28 cellular contexts compared by ENCODE assay signal in the genomic region with DNA sequence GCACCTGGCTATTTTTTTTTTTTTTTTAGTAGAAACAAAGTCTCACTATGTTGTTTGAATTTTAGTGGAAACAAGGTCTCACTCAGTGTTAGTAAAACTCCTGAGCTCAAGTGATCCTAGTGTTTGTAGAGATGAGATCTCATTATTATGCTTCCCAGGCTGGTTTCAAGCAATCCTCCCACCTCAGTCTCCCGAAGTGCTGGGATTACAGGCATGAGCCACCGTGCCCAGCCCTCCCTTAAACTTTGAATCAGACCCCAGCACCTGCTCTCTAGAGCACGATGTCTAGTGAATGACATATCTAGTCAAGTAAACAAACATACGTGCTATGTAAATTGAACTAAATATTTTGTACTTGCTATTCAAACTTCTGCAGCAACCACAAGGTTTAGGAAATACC.
"Had no signal": no experiment of that assay in that cellular context is flagged by ENCODE, and none has a peak within 500 bp of the region (broad histone marks: within the 10 kb centered on the region; RNA-seq: fewer than 3 reads in every experiment).

No MANE protein-coding gene starts in this region.

- H3K4me1 ChIP-seq: adrenal gland, body of pancreas, spleen, suprapubic skin, tibial artery had no signal

- H3K4me3 ChIP-seq: adrenal gland, body of pancreas, cardiac muscle cell, spleen, suprapubic skin, tibial artery had no signal

- H3K27me3 ChIP-seq: adrenal gland, body of pancreas, cardiac muscle cell, suprapubic skin, tibial artery had no signal

- DNase-seq: activated CD4-positive, alpha-beta T cell treated with anti-CD3 and anti-CD28 coated beads for 4 hours; activated CD4-positive, alpha-beta T cell treated with anti-CD3 and anti-CD28 coated beads, Interleukin-2, amount 50 U/mL, for 4 hours; activated CD8-positive, alpha-beta memory T cell treated with anti-CD3 and anti-CD28 coated beads for 24 hours; activated effector memory CD4-positive, alpha-beta T cell treated with anti-CD3 and anti-CD28 coated beads, Interleukin-2, amount 50 U/mL, for 16 hours; activated naive CD4-positive, alpha-beta T cell treated with anti-CD3 and anti-CD28 coated beads for 36 hours; activated naive CD8-positive, alpha-beta T cell treated with anti-CD3 and anti-CD28 coated beads for 36 hours; activated T-cell treated with anti-CD3 and anti-CD28 coated beads, Interleukin-2, amount 50 U/mL, for 1 hour; adrenal gland; aorta; body of pancreas; cortex of kidney; effector memory CD8-positive, alpha-beta T cell; foreskin fibroblast; hippocampal formation; left cardiac atrium; left ventricle myocardium superior; naive B cell; right cardiac atrium; spleen; stimulated activated naive CD4-positive, alpha-beta T cell; tibial artery had no signal

- H3K9me3 Mint-ChIP-seq: activated naive CD4-positive, alpha-beta T cell treated with anti-CD3 and anti-CD28 coated beads for 36 hours; activated naive CD8-positive, alpha-beta T cell treated with anti-CD3 and anti-CD28 coated beads for 36 hours; activated T-helper 1 cell treated with anti-CD3 and anti-CD28 coated beads, Interleukin-12 subunit alpha, Interleukin-12 subunit beta, Interleukin-2, Interleukin-4 antibody, amounts not matched to agents 30 ng/mL and 10 ng/mL and 1 ng/mL, durations not matched to agents 14 hours and 24 hours and 36 hours; mesothelial cell of epicardium; neural crest cell had no signal

- FAIRE-seq: endothelial cell of umbilical vein, keratinocyte had no signal

- H3K4me1 Mint-ChIP-seq: activated naive CD8-positive, alpha-beta T cell treated with anti-CD3 and anti-CD28 coated beads for 36 hours; mesothelial cell of epicardium; naive B cell had no signal

- H3K4me3 Mint-ChIP-seq: activated naive CD4-positive, alpha-beta T cell treated with anti-CD3 and anti-CD28 coated beads for 36 hours; activated naive CD8-positive, alpha-beta T cell treated with anti-CD3 and anti-CD28 coated beads for 36 hours; activated T-helper 1 cell treated with anti-CD3 and anti-CD28 coated beads, Interleukin-12 subunit alpha, Interleukin-12 subunit beta, Interleukin-2, Interleukin-4 antibody, amounts not matched to agents 30 ng/mL and 10 ng/mL and 1 ng/mL, durations not matched to agents 14 hours and 24 hours and 36 hours; effector memory CD8-positive, alpha-beta T cell; mesothelial cell of epicardium; naive B cell; neural crest cell had no signal

- H3K9me3 ChIP-seq: adrenal gland, body of pancreas, spleen, suprapubic skin, tibial artery had no signal

- H3K36me3 Mint-ChIP-seq: activated naive CD8-positive, alpha-beta T cell treated with anti-CD3 and anti-CD28 coated beads for 36 hours; mesothelial cell of epicardium; naive B cell had no signal

- H3K36me3 ChIP-seq: adrenal gland, cardiac muscle cell, spleen, suprapubic skin, tibial artery had no signal

- H3K27ac Mint-ChIP-seq: activated naive CD4-positive, alpha-beta T cell treated with anti-CD3 and anti-CD28 coated beads for 36 hours; activated naive CD8-positive, alpha-beta T cell treated with anti-CD3 and anti-CD28 coated beads for 36 hours; activated T-helper 1 cell treated with anti-CD3 and anti-CD28 coated beads, Interleukin-12 subunit alpha, Interleukin-12 subunit beta, Interleukin-2, Interleukin-4 antibody, amounts not matched to agents 30 ng/mL and 10 ng/mL and 1 ng/mL, durations not matched to agents 14 hours and 24 hours and 36 hours; effector memory CD8-positive, alpha-beta T cell; mesothelial cell of epicardium; naive B cell had no signal

- ATAC-seq: body of pancreas; effector memory CD8-positive, alpha-beta T cell; left cardiac atrium; left ventricle myocardium superior; right cardiac atrium had no signal

- H3K27ac ChIP-seq: adrenal gland, body of pancreas, cardiac muscle cell, spleen, suprapubic skin, tibial artery had no signal
